ENCODE assay signal across 15 cellular contexts in genomic region chr10:116815641-116816415, GRCh38. TPM values are rescaled to one million over a fixed set of nuclear protein-coding genes. Genes with fewer than 3 reads are reported as not detected.
DNase-seq lines count a peak whose midpoint lies in the region; ATAC-seq and TF ChIP-seq lines count a peak whose summit lies in the region.
"Had no signal": no experiment of that assay in that cellular context is flagged by ENCODE, and none has a peak within 500 bp of the region (broad histone marks: within the 10 kb centered on the region; RNA-seq: fewer than 3 reads in every experiment).

No MANE protein-coding gene starts in this region.

- DNase-seq in AG20443 (ENCODE audit: low spot score): peak; percentile 48
- DNase-seq in HFFc6: peak; percentile 4
- peak; percentile 78 for DNase-seq in SK-MEL-5 (ENCODE audit: low read depth, low spot score)
- DNase-seq in kidney tubule cell (ENCODE audit: low spot score): peak; percentile 66
- DNase-seq in activated CD4-positive, alpha-beta T cell treated with anti-CD3 and anti-CD28 coated beads for 4 hours: no peak
- no peak for DNase-seq in NCI-H2029 treated with DMSO at 0.1 percent for 48 hours (lab: John Stamatoyannopoulos, UW)
- DNase-seq: activated CD4-positive, alpha-beta memory T cell treated with anti-CD3 and anti-CD28 coated beads, Interleukin-2, amount 10 ng/mL, durations not matched to agents 7 days and 5 days; amniotic stem cell; CD4-positive, CD25-positive, alpha-beta regulatory T cell; kidney; spleen; stimulated activated naive CD8-positive, alpha-beta T cell treated with anti-CD3 and anti-CD28 coated beads, Interleukin-15, Interleukin-2, amounts not matched to agents 100 U/mL and 50 U/mL, for 24 hours had no signal

- H3K4me3 Mint-ChIP-seq in HFFc6: no peak overlapping the region
- H3K4me3 Mint-ChIP-seq: activated CD4-positive, alpha-beta memory T cell treated with anti-CD3 and anti-CD28 coated beads, Interleukin-2, amount 10 ng/mL, durations not matched to agents 7 days and 5 days; activated T-helper 1 cell treated with anti-CD3 and anti-CD28 coated beads, Interleukin-12 subunit alpha, Interleukin-12 subunit beta, Interleukin-2, Interleukin-4 antibody, amounts not matched to agents 30 ng/mL and 10 ng/mL and 1 ng/mL, durations not matched to agents 14 hours and 24 hours and 36 hours had no signal

- in situ Hi-C loops in SK-MEL-5 (cut with HindIII; ENCODE audit: low pct_unique_long_range_greater_than_20kb, low sequenced_read_pairs): no loop called here

- no peak overlapping the region for H3K27ac Mint-ChIP-seq in HFFc6
- H3K27ac Mint-ChIP-seq: activated CD4-positive, alpha-beta memory T cell treated with anti-CD3 and anti-CD28 coated beads, Interleukin-2, amount 10 ng/mL, durations not matched to agents 7 days and 5 days; activated T-helper 1 cell treated with anti-CD3 and anti-CD28 coated beads, Interleukin-12 subunit alpha, Interleukin-12 subunit beta, Interleukin-2, Interleukin-4 antibody, amounts not matched to agents 30 ng/mL and 10 ng/mL and 1 ng/mL, durations not matched to agents 14 hours and 24 hours and 36 hours; CD4-positive, CD25-positive, alpha-beta regulatory T cell had no signal

- peaks cover 11% of the 10 kb centered on the region; the same call in 1 of the 2 replicates for H3K4me1 Mint-ChIP-seq in HFFc6 (ENCODE audit: low read depth)
- H3K4me1 Mint-ChIP-seq: activated CD4-positive, alpha-beta memory T cell treated with anti-CD3 and anti-CD28 coated beads, Interleukin-2, amount 10 ng/mL, durations not matched to agents 7 days and 5 days; CD4-positive, CD25-positive, alpha-beta regulatory T cell had no signal

- no peaks in the 10 kb centered on the region for H3K36me3 Mint-ChIP-seq in HFFc6 (ENCODE audit: low read depth)

- H3K9me3 Mint-ChIP-seq in HFFc6: no peaks in the 10 kb centered on the region
- H3K9me3 Mint-ChIP-seq: activated CD4-positive, alpha-beta memory T cell treated with anti-CD3 and anti-CD28 coated beads, Interleukin-2, amount 10 ng/mL, durations not matched to agents 7 days and 5 days; activated T-helper 1 cell treated with anti-CD3 and anti-CD28 coated beads, Interleukin-12 subunit alpha, Interleukin-12 subunit beta, Interleukin-2, Interleukin-4 antibody, amounts not matched to agents 30 ng/mL and 10 ng/mL and 1 ng/mL, durations not matched to agents 14 hours and 24 hours and 36 hours; CD4-positive, CD25-positive, alpha-beta regulatory T cell had no signal

- TF ChIP-seq CTCF in HFFc6 (IDR thresholded peaks at IDR 0.05): no peak

- no peak for ATAC-seq in HG03097 (IDR thresholded peaks at IDR 0.05; ENCODE audit: low FRiP score, unreplicated experiment)
- ATAC-seq: stimulated activated naive CD8-positive, alpha-beta T cell treated with anti-CD3 and anti-CD28 coated beads, Interleukin-15, Interleukin-2, amounts not matched to agents 100 U/mL and 50 U/mL, for 24 hours had no signal

- H3K27me3 Mint-ChIP-seq in HFFc6 (ENCODE audit: insufficient read depth): peaks cover 20% of the 10 kb centered on the region

RNA-seq across cellular contexts. Expression of gene ENO4, which starts 33.5 kb away (rescaled TPM):
- not detected for total RNA-seq in HFFc6 (2021; fragmentation: NEBNext Ultra II Directional; extraction: Animal tissue kit (Norgen Biotek cat#: 25700))
- 0.08 and 0.13 TPM in 2 replicates for total RNA-seq in SK-MEL-5 (2014; rRNA removed; shearing (Covaris generic))
- 0.04 and 0.11 TPM in 2 replicates for polyA plus RNA-seq in SK-MEL-5 (2015; cell fraction: cytosol; rRNA removed)
- polyA plus RNA-seq in SK-MEL-5 (2015; cell fraction: nucleus; rRNA removed): not detected in 2 replicates
- total RNA-seq: activated CD4-positive, alpha-beta memory T cell treated with anti-CD3 and anti-CD28 coated beads, Interleukin-2, amount 10 ng/mL, durations not matched to agents 7 days and 5 days; activated T-helper 1 cell treated with anti-CD3 and anti-CD28 coated beads, Interleukin-12 subunit alpha, Interleukin-12 subunit beta, Interleukin-2, Interleukin-4 antibody, amounts not matched to agents 30 ng/mL and 10 ng/mL and 1 ng/mL, durations not matched to agents 14 hours and 24 hours and 36 hours; CD4-positive, CD25-positive, alpha-beta regulatory T cell; endothelial cell of umbilical vein; spleen had no signal
- polyA plus RNA-seq: CD4-positive, CD25-positive, alpha-beta regulatory T cell had no signal

Comparison
In these comparisons a context has a peak if more than half of its experiments do, and no peak if none do; other contexts are left out.
1. DNase-seq: peak in AG20443 (single experiment), HFFc6 (single experiment), SK-MEL-5 (single experiment) and kidney tubule cell (single experiment); none in activated CD4-positive, alpha-beta T cell treated with anti-CD3 and anti-CD28 coated beads for 4 hours (0 of 2) and NCI-H2029 treated with DMSO at 0.1 percent for 48 hours (single experiment).